8 cellular contexts compared by ENCODE assay signal in the genomic region with DNA sequence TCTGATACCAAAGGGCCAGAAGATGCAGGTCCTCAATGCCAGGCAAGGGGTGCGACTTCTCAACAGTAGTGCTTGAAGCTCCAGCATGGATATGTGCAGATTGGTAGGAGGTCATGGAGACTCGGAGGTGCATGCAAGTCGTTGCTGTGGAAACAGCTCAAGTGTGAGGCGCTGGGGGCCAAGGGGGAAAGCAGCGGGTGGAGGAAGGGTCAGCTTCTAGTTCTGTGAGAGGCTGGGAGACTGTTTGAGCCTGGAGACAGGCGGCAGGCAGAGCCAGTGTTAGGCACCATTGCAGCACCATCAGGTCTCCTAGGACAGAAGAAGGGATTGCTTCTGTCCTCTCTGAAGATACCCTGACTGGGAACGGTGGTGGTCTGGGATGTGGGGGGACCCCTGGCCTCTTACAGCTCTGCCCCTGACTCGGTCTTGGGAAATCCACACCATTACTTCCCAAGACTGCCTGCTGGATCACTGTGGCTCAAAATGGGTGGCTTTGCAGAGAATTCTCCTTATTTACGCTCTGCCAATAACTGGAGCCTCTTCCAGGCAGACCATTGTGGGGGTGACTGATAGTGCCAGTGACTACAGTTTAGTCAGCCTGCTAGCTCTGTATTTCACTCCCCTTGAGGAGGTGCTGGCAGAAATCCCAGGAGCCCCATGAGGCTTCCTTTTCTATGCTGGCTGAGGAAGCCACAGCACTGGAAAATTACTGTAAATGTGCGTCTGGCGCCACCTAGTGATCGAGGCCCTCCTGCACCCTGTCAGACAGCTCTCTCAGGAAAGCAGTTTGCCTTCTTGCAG. TPM values are rescaled to one million over a fixed set of nuclear protein-coding genes. Genes with fewer than 3 reads are reported as not detected.
DNase-seq lines count a peak whose midpoint lies in the region; FAIRE-seq and TF ChIP-seq lines count a peak whose summit lies in the region.

No MANE protein-coding gene starts in this region.

- WGBS in small intestine, 3 donors, result 58 to 62% (median 58%) methylated on average over 12 of the region's 12 CpGs

- DNase-seq in DMS153 treated with DMSO at 0.1 percent for 48 hours (lab: John Stamatoyannopoulos, UW; ENCODE audit: unreplicated experiment) (peak; percentile 82), HCEC 1CT (peak; percentile 93), NCI-H1694 (lab: John Stamatoyannopoulos, UW) (peak; percentile 80), T-helper 2 cell (peak in 4 of 5 experiments; percentile 19 to 52 (median 35)), astrocyte of the cerebellum (ENCODE audit: low read depth) (peak; percentile 98), hepatic stellate cell (ENCODE audit: low spot score) (peak; percentile 73), small intestine (peak; percentile 65), cortex of kidney (lab: John Stamatoyannopoulos, UW) (no peak)

- peak; percentile 96 for TF ChIP-seq CTCF in astrocyte of the cerebellum (IDR thresholded peaks at IDR 0.05; ENCODE audit: low read depth, low read length, missing control alignments)

- no peaks in the 10 kb centered on the region for H3K36me3 ChIP-seq in small intestine (ENCODE audit: control insufficient read depth in 2 of 2, insufficient read depth in 2 of 2, low read length in 2 of 2)

- no peaks in the 10 kb centered on the region for H3K27me3 ChIP-seq in small intestine (ENCODE audit: control insufficient read depth in 2 of 2, insufficient read depth in 2 of 2, low read length in 2 of 2)

- in situ Hi-C loops in astrocyte of the cerebellum (cut with HindIII; ENCODE audit: low sequenced_read_pairs), result no loop called here

- no peaks in the 10 kb centered on the region for H3K9me3 ChIP-seq in small intestine (ENCODE audit: control insufficient read depth, low read depth)

- no peak for FAIRE-seq in small intestine (lab: Jason Lieb, UNC)

- H3K4me1 ChIP-seq in small intestine (ENCODE audit: control insufficient read depth in 2 of 2, insufficient read depth in 1 of 2, low read depth in 1 of 2, low read length in 1 of 2), result no peaks in the 10 kb centered on the region

- H3K4me3 ChIP-seq in astrocyte of the cerebellum (ENCODE audit: low read depth, low read length) (no peak overlapping the region), small intestine (ENCODE audit: low read depth in 1 of 2, low read length in 2 of 2) (no peak overlapping the region)

- no peak overlapping the region for H3K27ac ChIP-seq in small intestine (ENCODE audit: low read depth in 1 of 2, low read length in 1 of 2)

RNA-seq across cellular contexts. Expression of a gene that starts 46.3 kb away (rescaled TPM):
- polyA plus RNA-seq in small intestine, result 1 to 10 TPM in 2 of 3 donors, under 1 TPM in 1; 0.54 to 4.4 (median 1.1) TPM
